ENCODE assay signal across 15 cellular contexts in the genomic region with DNA sequence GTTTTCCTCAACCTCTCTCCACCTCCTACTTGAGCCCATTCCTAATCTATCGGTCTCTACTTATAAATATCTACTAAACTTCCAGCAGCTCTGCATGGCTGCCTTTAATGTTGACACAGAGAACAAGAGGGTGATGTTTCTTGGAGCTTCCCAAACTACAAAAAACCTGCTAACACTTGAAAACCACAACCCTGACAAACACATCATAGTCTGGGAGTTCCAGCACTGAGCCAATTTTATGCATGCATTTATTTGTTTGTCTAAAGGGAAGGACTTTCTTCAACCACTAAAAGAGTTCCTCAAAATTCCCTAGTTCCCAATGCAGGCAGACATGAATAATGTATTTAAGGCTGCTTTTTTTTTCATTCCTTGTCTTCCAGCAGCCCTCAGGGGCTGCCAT.
"Had no signal": no experiment of that assay in that cellular context is flagged by ENCODE, and none has a peak within 500 bp of the region (broad histone marks: within the 10 kb centered on the region; RNA-seq: fewer than 3 reads in every experiment).

No MANE protein-coding gene starts in this region.

- H3K9me3 Mint-ChIP-seq: activated naive CD4-positive, alpha-beta T cell treated with anti-CD3 and anti-CD28 coated beads, Interleukin-2, amount 50 U/mL, for 72 hours; activated T-helper 1 cell treated with anti-CD3 and anti-CD28 coated beads, Interleukin-12 subunit alpha, Interleukin-12 subunit beta, Interleukin-2, Interleukin-4 antibody, amounts not matched to agents 30 ng/mL and 10 ng/mL and 1 ng/mL, durations not matched to agents 14 hours and 24 hours and 36 hours; natural killer cell; stimulated activated naive B cell treated with anti-CD40 and anti-IgM and Interleukin-4, amounts not matched to agents 10 μg/mL and 1 μg/mL and 100 μg/mL, for 72 hours; T-helper 2 cell treated with Interferon-gamma antibody and Interleukin-4, amounts not matched to agents 5 μg/mL and 100 μg/mL, for 36 hours had no signal

- H3K27ac Mint-ChIP-seq: activated naive CD4-positive, alpha-beta T cell treated with anti-CD3 and anti-CD28 coated beads, Interleukin-2, amount 50 U/mL, for 72 hours; activated T-helper 1 cell treated with anti-CD3 and anti-CD28 coated beads, Interleukin-12 subunit alpha, Interleukin-12 subunit beta, Interleukin-2, Interleukin-4 antibody, amounts not matched to agents 30 ng/mL and 10 ng/mL and 1 ng/mL, durations not matched to agents 14 hours and 24 hours and 36 hours; natural killer cell; stimulated activated naive B cell treated with anti-CD40 and anti-IgM and Interleukin-4, amounts not matched to agents 10 μg/mL and 1 μg/mL and 100 μg/mL, for 72 hours; T-helper 2 cell treated with Interferon-gamma antibody and Interleukin-4, amounts not matched to agents 5 μg/mL and 100 μg/mL, for 36 hours had no signal

- H3K4me1 Mint-ChIP-seq: natural killer cell; stimulated activated naive B cell treated with anti-CD40 and anti-IgM and Interleukin-4, amounts not matched to agents 10 μg/mL and 1 μg/mL and 100 μg/mL, for 72 hours had no signal

- H3K4me3 Mint-ChIP-seq: activated T-helper 1 cell treated with anti-CD3 and anti-CD28 coated beads, Interleukin-12 subunit alpha, Interleukin-12 subunit beta, Interleukin-2, Interleukin-4 antibody, amounts not matched to agents 30 ng/mL and 10 ng/mL and 1 ng/mL, durations not matched to agents 14 hours and 24 hours and 36 hours; natural killer cell; stimulated activated naive B cell treated with anti-CD40 and anti-IgM and Interleukin-4, amounts not matched to agents 10 μg/mL and 1 μg/mL and 100 μg/mL, for 72 hours; T-helper 2 cell treated with Interferon-gamma antibody and Interleukin-4, amounts not matched to agents 5 μg/mL and 100 μg/mL, for 36 hours had no signal

- FAIRE-seq: kidney, TTC549 had no signal

- H3K36me3 Mint-ChIP-seq: activated naive CD4-positive, alpha-beta T cell treated with anti-CD3 and anti-CD28 coated beads, Interleukin-2, amount 50 U/mL, for 72 hours; natural killer cell; stimulated activated naive B cell treated with anti-CD40 and anti-IgM and Interleukin-4, amounts not matched to agents 10 μg/mL and 1 μg/mL and 100 μg/mL, for 72 hours had no signal

- DNase-seq: activated CD4-positive, alpha-beta T cell treated with anti-CD3 and anti-CD28 coated beads, Interleukin-2, amount 50 U/mL, for 48 hours; activated gamma-delta T cell treated with Interleukin-2 at 50 U/mL for 16 hours; activated T-cell treated with anti-CD3 and anti-CD28 coated beads for 4 hours; adrenal gland; dorsolateral prefrontal cortex; heart left ventricle; kidney; natural killer cell; posterior cingulate gyrus; stimulated activated naive B cell treated with anti-CD40 and anti-IgM and Interleukin-4, amounts not matched to agents 10 μg/mL and 1 μg/mL and 100 μg/mL, for 72 hours; thyroid gland had no signal
